ENCODE assay signal across 35 cellular contexts in genomic region chr10:131616040-131616439, GRCh38.
"Had no signal": no experiment of that assay in that cellular context is flagged by ENCODE, and none has a peak within 500 bp of the region (broad histone marks: within the 10 kb centered on the region; RNA-seq: fewer than 3 reads in every experiment).

No MANE protein-coding gene starts in this region.

- H3K36me3 Mint-ChIP-seq: activated CD4-positive, alpha-beta memory T cell treated with anti-CD3 and anti-CD28 coated beads for 36 hours; activated naive CD8-positive, alpha-beta T cell treated with anti-CD3 and anti-CD28 coated beads for 36 hours had no signal

- H3K4me1 ChIP-seq: adrenal gland, body of pancreas, breast epithelium had no signal

- H3K27me3 Mint-ChIP-seq: activated CD4-positive, alpha-beta memory T cell treated with anti-CD3 and anti-CD28 coated beads for 36 hours had no signal

- H3K4me1 Mint-ChIP-seq: activated B cell treated with CpG ODN at 0.5 μM for 24 hours; activated naive CD8-positive, alpha-beta T cell treated with anti-CD3 and anti-CD28 coated beads for 36 hours; activated T-helper 17 cell treated with anti-CD3 and anti-CD28 coated beads, Interleukin-2, amount 50 U/mL, for 72 hours had no signal

- H3K4me3 Mint-ChIP-seq: activated B cell treated with CpG ODN at 0.5 μM for 24 hours; activated CD4-positive, alpha-beta memory T cell treated with anti-CD3 and anti-CD28 coated beads for 36 hours; activated CD8-positive, alpha-beta T cell treated with anti-CD3 and anti-CD28 coated beads for 36 hours; activated naive CD4-positive, alpha-beta T cell treated with anti-CD3 and anti-CD28 coated beads for 36 hours; activated naive CD8-positive, alpha-beta T cell treated with anti-CD3 and anti-CD28 coated beads for 36 hours; activated T-cell treated with anti-CD3 and anti-CD28 coated beads, Interleukin-2, amount 50 U/mL, for 4 hours; activated T-cell treated with anti-CD3 and anti-CD28 coated beads, Interleukin-2, amount 50 U/mL, for 72 hours; activated T-helper 1 cell treated with anti-CD3 and anti-CD28 coated beads, Interleukin-12 subunit alpha, Interleukin-12 subunit beta, Interleukin-2, Interleukin-4 antibody, amounts not matched to agents 30 ng/mL and 10 ng/mL and 1 ng/mL, durations not matched to agents 14 hours and 24 hours and 36 hours; activated T-helper 17 cell treated with anti-CD3 and anti-CD28 coated beads, Interleukin-2, amount 50 U/mL, for 72 hours; T-helper 1 cell treated with Interleukin-12 subunit alpha and Interleukin-12 subunit beta and Interleukin-4 antibody, amounts not matched to agents 30 μg/mL and 1 μg/mL, for 36 hours; T-helper 2 cell treated with Interferon-gamma antibody and Interleukin-4, amounts not matched to agents 5 μg/mL and 100 μg/mL, for 36 hours had no signal

- H3K9me3 ChIP-seq: adrenal gland, body of pancreas, breast epithelium had no signal

- H3K27ac ChIP-seq: adrenal gland, body of pancreas, brain microvascular endothelial cell, breast epithelium, VCaP had no signal

- DNase-seq: activated B cell treated with CpG ODN at 0.5 μM for 24 hours; activated CD4-positive, alpha-beta memory T cell treated with anti-CD3 and anti-CD28 coated beads for 36 hours; activated CD4-positive, alpha-beta T cell treated with anti-CD3 and anti-CD28 coated beads for 4 hours; activated CD4-positive, alpha-beta T cell treated with anti-CD3 and anti-CD28 coated beads, Interleukin-2, amount 50 U/mL, for 1 hour; activated CD4-positive, alpha-beta T cell treated with anti-CD3 and anti-CD28 coated beads, Interleukin-2, amount 50 U/mL, for 4 hours; activated CD4-positive, CD25-positive, alpha-beta regulatory T cell treated with anti-CD3 and anti-CD28 coated beads, Interleukin-2, amount 50 U/mL, for 72 hours; activated CD8-positive, alpha-beta memory T cell treated with anti-CD3 and anti-CD28 coated beads, Interleukin-2, amount 50 U/mL, for 4 hours; activated CD8-positive, alpha-beta T cell treated with anti-CD3 and anti-CD28 coated beads for 36 hours; activated effector memory CD4-positive, alpha-beta T cell treated with anti-CD3 and anti-CD28 coated beads, Interleukin-2, amount 50 U/mL, for 16 hours; activated gamma-delta T cell treated with Interleukin-2 at 50 U/mL for 16 hours; activated naive CD4-positive, alpha-beta T cell; activated naive CD4-positive, alpha-beta T cell treated with anti-CD3 and anti-CD28 coated beads for 36 hours; activated naive CD4-positive, alpha-beta T cell treated with anti-CD3 and anti-CD28 coated beads, Interleukin-2, amount 50 U/mL, for 16 hours; activated naive CD8-positive, alpha-beta T cell treated with anti-CD3 and anti-CD28 coated beads for 36 hours; activated T-cell treated with anti-CD3 and anti-CD28 coated beads for 4 hours; activated T-cell treated with anti-CD3 and anti-CD28 coated beads, Interleukin-2, amount 50 U/mL, for 1 hour; activated T-cell treated with anti-CD3 and anti-CD28 coated beads, Interleukin-2, amount 50 U/mL, for 4 hours; activated T-cell treated with anti-CD3 and anti-CD28 coated beads, Interleukin-2, amount 50 U/mL, for 72 hours; adrenal gland; amniotic stem cell; aorta; body of pancreas; brain microvascular endothelial cell; central memory CD4-positive, alpha-beta T cell; SW 1271; T-helper 1 cell; T-helper 2 cell; T-helper 9 cell had no signal

- H3K27me3 ChIP-seq: adrenal gland, body of pancreas, brain microvascular endothelial cell had no signal

- H3K36me3 ChIP-seq: adrenal gland, brain microvascular endothelial cell, breast epithelium had no signal

- H3K9me3 Mint-ChIP-seq: activated B cell treated with CpG ODN at 0.5 μM for 24 hours; activated CD4-positive, alpha-beta memory T cell treated with anti-CD3 and anti-CD28 coated beads for 36 hours; activated CD8-positive, alpha-beta T cell treated with anti-CD3 and anti-CD28 coated beads for 36 hours; activated naive CD4-positive, alpha-beta T cell treated with anti-CD3 and anti-CD28 coated beads for 36 hours; activated naive CD8-positive, alpha-beta T cell treated with anti-CD3 and anti-CD28 coated beads for 36 hours; activated T-cell treated with anti-CD3 and anti-CD28 coated beads, Interleukin-2, amount 50 U/mL, for 4 hours; activated T-helper 1 cell treated with anti-CD3 and anti-CD28 coated beads, Interleukin-12 subunit alpha, Interleukin-12 subunit beta, Interleukin-2, Interleukin-4 antibody, amounts not matched to agents 30 ng/mL and 10 ng/mL and 1 ng/mL, durations not matched to agents 14 hours and 24 hours and 36 hours; activated T-helper 17 cell treated with anti-CD3 and anti-CD28 coated beads, Interleukin-2, amount 50 U/mL, for 72 hours; T-helper 1 cell treated with Interleukin-12 subunit alpha and Interleukin-12 subunit beta and Interleukin-4 antibody, amounts not matched to agents 30 μg/mL and 1 μg/mL, for 36 hours; T-helper 2 cell treated with Interferon-gamma antibody and Interleukin-4, amounts not matched to agents 5 μg/mL and 100 μg/mL, for 36 hours had no signal

- H3K27ac Mint-ChIP-seq: activated B cell treated with CpG ODN at 0.5 μM for 24 hours; activated CD4-positive, alpha-beta memory T cell treated with anti-CD3 and anti-CD28 coated beads for 36 hours; activated CD8-positive, alpha-beta T cell treated with anti-CD3 and anti-CD28 coated beads for 36 hours; activated naive CD4-positive, alpha-beta T cell treated with anti-CD3 and anti-CD28 coated beads for 36 hours; activated naive CD4-positive, alpha-beta T cell treated with anti-CD3 and anti-CD28 coated beads, Interleukin-2, amount 50 U/mL, for 72 hours; activated naive CD8-positive, alpha-beta T cell treated with anti-CD3 and anti-CD28 coated beads for 36 hours; activated T-cell treated with anti-CD3 and anti-CD28 coated beads, Interleukin-2, amount 50 U/mL, for 72 hours; activated T-helper 1 cell treated with anti-CD3 and anti-CD28 coated beads, Interleukin-12 subunit alpha, Interleukin-12 subunit beta, Interleukin-2, Interleukin-4 antibody, amounts not matched to agents 30 ng/mL and 10 ng/mL and 1 ng/mL, durations not matched to agents 14 hours and 24 hours and 36 hours; activated T-helper 17 cell treated with anti-CD3 and anti-CD28 coated beads, Interleukin-2, amount 50 U/mL, for 72 hours; T-helper 1 cell treated with Interleukin-12 subunit alpha and Interleukin-12 subunit beta and Interleukin-4 antibody, amounts not matched to agents 30 μg/mL and 1 μg/mL, for 36 hours; T-helper 2 cell treated with Interferon-gamma antibody and Interleukin-4, amounts not matched to agents 5 μg/mL and 100 μg/mL, for 36 hours had no signal

- H3K4me3 ChIP-seq: adrenal gland, body of pancreas, breast epithelium had no signal
